ENCODE assay signal across 21 cellular contexts in the genomic region with DNA sequence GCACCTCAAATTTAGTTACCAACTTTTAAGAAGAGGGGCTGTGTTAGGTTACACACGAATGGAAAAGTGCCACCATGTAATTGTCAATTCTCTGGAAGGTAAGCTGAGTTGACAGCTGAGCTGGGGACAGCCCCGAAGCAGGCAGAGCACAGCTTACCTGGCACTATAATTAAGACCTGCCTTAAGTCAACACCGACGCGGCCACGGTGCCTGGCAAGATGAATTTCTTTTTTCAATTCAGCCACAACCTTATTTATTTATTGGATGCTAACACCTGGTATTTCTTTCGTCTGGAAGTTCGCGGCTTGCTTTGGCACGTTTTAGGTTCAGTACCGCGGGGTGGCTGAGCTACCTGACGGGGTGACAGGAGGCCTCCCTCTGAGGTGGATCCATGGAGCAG.
"Had no signal": no experiment of that assay in that cellular context is flagged by ENCODE, and none has a peak within 500 bp of the region (broad histone marks: within the 10 kb centered on the region; RNA-seq: fewer than 3 reads in every experiment).

No MANE protein-coding gene starts in this region.

- H3K27me3 Mint-ChIP-seq: activated naive CD8-positive, alpha-beta T cell; naive thymus-derived CD8-positive, alpha-beta T cell had no signal

- H3K27ac Mint-ChIP-seq: activated naive CD8-positive, alpha-beta T cell; dendritic cell treated with granulocyte-macrophage colony-stimulating factor and Interleukin-4, amounts not matched to agents 40 ng/mL and 50 ng/mL, for 4 days; memory B cell; naive thymus-derived CD8-positive, alpha-beta T cell had no signal

- H3K9me3 Mint-ChIP-seq: dendritic cell treated with granulocyte-macrophage colony-stimulating factor and Interleukin-4, amounts not matched to agents 40 ng/mL and 50 ng/mL, for 4 days; memory B cell had no signal

- H3K4me1 ChIP-seq: esophagus muscularis mucosa, gastroesophageal sphincter, heart left ventricle, psoas muscle, tibial nerve, vagina had no signal

- H3K9me3 ChIP-seq: esophagus muscularis mucosa, gastroesophageal sphincter, heart left ventricle, ovary, psoas muscle, tibial nerve, vagina had no signal

- H3K36me3 ChIP-seq: esophagus muscularis mucosa, gastroesophageal sphincter, heart left ventricle, ovary, tibial nerve, vagina, WERI-Rb-1 had no signal

- DNase-seq: activated CD4-positive, alpha-beta T cell treated with anti-CD3 and anti-CD28 coated beads for 1 hour; activated CD8-positive, alpha-beta memory T cell treated with anti-CD3 and anti-CD28 coated beads for 24 hours; activated gamma-delta T cell treated with Interleukin-2 at 50 U/mL for 16 hours; amniotic stem cell; effector CD8-positive, alpha-beta T cell; heart left ventricle; left ventricle myocardium superior; naive thymus-derived CD8-positive, alpha-beta T cell; ovary; psoas muscle; right cardiac atrium; stimulated activated naive CD8-positive, alpha-beta T cell treated with anti-CD3 and anti-CD28 coated beads, Interleukin-15, Interleukin-2, amounts not matched to agents 100 U/mL and 50 U/mL, for 24 hours; WERI-Rb-1 had no signal

- H3K4me3 ChIP-seq: esophagus muscularis mucosa, gastroesophageal sphincter, heart left ventricle, ovary, psoas muscle, skin epidermis, tibial nerve, vagina had no signal

- H3K4me3 Mint-ChIP-seq: activated naive CD8-positive, alpha-beta T cell; dendritic cell treated with granulocyte-macrophage colony-stimulating factor and Interleukin-4, amounts not matched to agents 40 ng/mL and 50 ng/mL, for 4 days; memory B cell; naive thymus-derived CD8-positive, alpha-beta T cell had no signal

- ATAC-seq: gastroesophageal sphincter; heart left ventricle; left ventricle myocardium superior; naive thymus-derived CD8-positive, alpha-beta T cell; psoas muscle; right cardiac atrium; stimulated activated naive CD8-positive, alpha-beta T cell treated with anti-CD3 and anti-CD28 coated beads, Interleukin-15, Interleukin-2, amounts not matched to agents 100 U/mL and 50 U/mL, for 24 hours had no signal

- H3K36me3 Mint-ChIP-seq: memory B cell; naive thymus-derived CD8-positive, alpha-beta T cell had no signal
